Comparison of ENCODE assay signal across 20 cellular contexts in genomic region chr14:100775351-100775830, GRCh38. TPM values are rescaled to one million over a fixed set of nuclear protein-coding genes. Genes with fewer than 3 reads are reported as not detected.
DNase-seq lines count a peak whose midpoint lies in the region; ATAC-seq and TF ChIP-seq lines count a peak whose summit lies in the region.
"Had no signal": no experiment of that assay in that cellular context is flagged by ENCODE, and none has a peak within 500 bp of the region (broad histone marks: within the 10 kb centered on the region; RNA-seq: fewer than 3 reads in every experiment).

No MANE protein-coding gene starts in this region.

- no peak overlapping the region for H3K27ac ChIP-seq in endodermal cell (ENCODE audit: low read depth, low read length)
- H3K27ac ChIP-seq: BLaER1 treated with 17β-estradiol and CSF1 and Interleukin-3, amounts not matched to agents 10 nM and 100 nM had no signal

- no peak for ATAC-seq in left lobe of liver
- ATAC-seq in GM21737 (IDR thresholded peaks at IDR 0.05; ENCODE audit: unreplicated experiment), result no peak
- ATAC-seq: Right ventricle myocardium inferior had no signal

- H3K36me3 Mint-ChIP-seq in endodermal cell (ENCODE audit: low read depth), result peaks cover 10% of the 10 kb centered on the region
- H3K36me3 Mint-ChIP-seq in nephron progenitor cell (ENCODE audit: low read depth), result peaks cover 5% of the 10 kb centered on the region
- H3K36me3 Mint-ChIP-seq: CD8-positive, alpha-beta memory T cell had no signal

- no peak for TF ChIP-seq CTCF in GM20000 (IDR thresholded peaks at IDR 0.05; ENCODE audit: extremely low read depth, missing control alignments)
- no peak for TF ChIP-seq CTCF in endodermal cell (conservative IDR thresholded peaks at IDR 0.05)
- no peak for TF ChIP-seq CTCF in nephron progenitor cell (IDR thresholded peaks at IDR 0.05)

- DNase-seq in GM03348 (ENCODE audit: low spot score) (peak; percentile 3), GM20000 (ENCODE audit: low spot score) (peak; percentile 14), endodermal cell (peak; percentile 26), nephron progenitor cell (no peak), hepatic stellate cell (ENCODE audit: low spot score) (no peak), left lobe of liver (ENCODE audit: low spot score) (no peak), HUDEP-2 (lab: John Stamatoyannopoulos, UW; ENCODE audit: unreplicated experiment in 76 of 76) (no peak)
- DNase-seq: CD8-positive, alpha-beta memory T cell; H9; NCI-H1092 treated with DMSO at 0.1 percent for 48 hours; NCI-H146; NCI-H2029 treated with DMSO at 0.1 percent for 48 hours; NCI-H2171; NCI-H446; NCI-H69; NK-92 treated with Interleukin-12 subunit alpha and Interleukin-12 subunit beta, amount 100 ng/mL, for 24 hours had no signal

- H3K27me3 Mint-ChIP-seq in endodermal cell (ENCODE audit: insufficient read depth) (peaks cover 2% of the 10 kb centered on the region), nephron progenitor cell (ENCODE audit: low read depth, poor library complexity) (peaks cover 18% of the 10 kb centered on the region)

- H3K9ac ChIP-seq in endodermal cell (ENCODE audit: extremely low read depth, low read length, poor library complexity, severe bottlenecking), result no peak overlapping the region
- H3K9ac ChIP-seq: BLaER1 treated with 17β-estradiol and CSF1 and Interleukin-3, amounts not matched to agents 10 nM and 100 nM had no signal

- no peaks in the 10 kb centered on the region for H3K4me1 ChIP-seq in endodermal cell (ENCODE audit: control insufficient read depth, insufficient read depth, low read length)
- H3K4me1 ChIP-seq: BLaER1 treated with 17β-estradiol and CSF1 and Interleukin-3, amounts not matched to agents 10 nM and 100 nM had no signal

- 77 to 89% methylated on average over 3 to 8 of the region's 8 CpGs for WGBS in endodermal cell (ENCODE audit: insufficient coverage in 1 of 2, insufficient read length in 1 of 2), 2 experiments

- H3K9me3 Mint-ChIP-seq in endodermal cell (peaks cover 17% of the 10 kb centered on the region), nephron progenitor cell (peaks cover 14% of the 10 kb centered on the region)
- H3K9me3 Mint-ChIP-seq: CD8-positive, alpha-beta memory T cell had no signal

- no peaks in the 10 kb centered on the region for H3K36me3 ChIP-seq in endodermal cell (ENCODE audit: control insufficient read depth, insufficient read depth, low read length)
- H3K36me3 ChIP-seq: BLaER1 treated with 17β-estradiol and CSF1 and Interleukin-3, amounts not matched to agents 10 nM and 100 nM had no signal

- no peak overlapping the region for H3K4me3 ChIP-seq in endodermal cell (ENCODE audit: low read length)
- H3K4me3 ChIP-seq: BLaER1 treated with 17β-estradiol and CSF1 and Interleukin-3, amounts not matched to agents 10 nM and 100 nM had no signal

- H3K4me1 Mint-ChIP-seq in endodermal cell, result no peaks in the 10 kb centered on the region
- peaks cover 44% of the 10 kb centered on the region for H3K4me1 Mint-ChIP-seq in nephron progenitor cell
- H3K4me1 Mint-ChIP-seq: CD8-positive, alpha-beta memory T cell; H9 had no signal

- peaks cover 10% of the 10 kb centered on the region for H3K9me3 ChIP-seq in endodermal cell (ENCODE audit: control insufficient read depth, low read length)

- no peak overlapping the region for H3K4me3 Mint-ChIP-seq in endodermal cell
- H3K4me3 Mint-ChIP-seq in nephron progenitor cell, result no peak overlapping the region
- H3K4me3 Mint-ChIP-seq: CD8-positive, alpha-beta memory T cell; H9 had no signal

- no peak overlapping the region for H3K27ac Mint-ChIP-seq in endodermal cell
- H3K27ac Mint-ChIP-seq in nephron progenitor cell, result peak overlapping the region; percentile 30
- H3K27ac Mint-ChIP-seq: CD8-positive, alpha-beta memory T cell had no signal

- H3K27me3 ChIP-seq in endodermal cell (ENCODE audit: control insufficient read depth, insufficient read depth, low read length, poor library complexity, severe bottlenecking), result no peaks in the 10 kb centered on the region
- H3K27me3 ChIP-seq: BLaER1 treated with 17β-estradiol and CSF1 and Interleukin-3, amounts not matched to agents 10 nM and 100 nM had no signal

RNA-seq across cellular contexts. Expression of gene DLK1, which starts 48.7 kb away (rescaled TPM):
- 100 to 1,000 TPM in 1 of 2 donors, 10 to 100 TPM in 1; 78.3 to 117 TPM for total RNA-seq in endodermal cell
- polyA plus RNA-seq in endodermal cell (2013, experiment 1 of 2), result 99.8 TPM
- polyA plus RNA-seq in endodermal cell (2013, experiment 2 of 2), result 92.1 TPM
- total RNA-seq in left lobe of liver, result 1.3 TPM
- total RNA-seq: A673; CD8-positive, alpha-beta memory T cell had no signal
- polyA plus RNA-seq: CD8-positive, alpha-beta memory T cell had no signal

RNA-seq across cellular contexts. Expression of gene MEG3, which starts 50.5 kb away (rescaled TPM):
- total RNA-seq in endodermal cell (10 to 100 TPM in 1 of 2 donors, 1 to 10 TPM in 1; 5.3 to 15.3 TPM), left lobe of liver (26.7 TPM)
- 5.6 TPM for polyA plus RNA-seq in endodermal cell (2013, experiment 1 of 2)
- 2.9 TPM for polyA plus RNA-seq in endodermal cell (2013, experiment 2 of 2)
- polyA plus RNA-seq: CD8-positive, alpha-beta memory T cell had no signal

Comparison
In these comparisons a context has a peak if more than half of its experiments do, and no peak if none do; other contexts are left out.
1. DNase-seq: peak in GM03348 (single experiment), GM20000 (single experiment) and endodermal cell (single experiment); none in nephron progenitor cell (single experiment), hepatic stellate cell (single experiment), left lobe of liver (single experiment) and HUDEP-2 (0 of 76).
2. RNA of gene DLK1, which starts 48.7 kb away (total RNA-seq): 78.3 to 117 TPM in endodermal cell; 1.3 TPM in left lobe of liver (single experiment); every median in the first group is over 10 times any median in the second.